1 cellular context compared by ENCODE assay signal in genomic region chr1:203592156-203592555, GRCh38.
TF ChIP-seq lines count a peak whose summit lies in the region.

No MANE protein-coding gene starts in this region.

TF ChIP-seq in SK-N-SH treated with all-trans-retinoic acid at 6 μM for 48 hours, 23 proteins besides CTCF, POLR2A, EP300 and RAD21 (continued from another document):
- TF ChIP-seq PATZ1 (CRISPR knock-in tag; IDR thresholded peaks at IDR 0.05; ENCODE audit: borderline replicate concordance) (no peak), ZNF565 (CRISPR knock-in tag; conservative IDR thresholded peaks at IDR 0.05; ENCODE audit: low read depth) (no peak), BACH2 (CRISPR knock-in tag; IDR thresholded peaks at IDR 0.05; ENCODE audit: borderline replicate concordance) (no peak), ZNF70 (CRISPR knock-in tag; IDR thresholded peaks at IDR 0.05) (no peak), CSDC2 (CRISPR knock-in tag; IDR thresholded peaks at IDR 0.05) (no peak)
TF ChIP-seq in SK-N-SH treated with all-trans-retinoic acid at 6 μM for 48 hours: peak in this region for 0.
